ENCODE assay signal across 8 cellular contexts in genomic region chr1:204806943-204807624, GRCh38.
A peak's percentile ranks its signal among the peaks of the same experiment; 100 is the strongest.
DNase-seq lines count a peak whose midpoint lies in the region; ATAC-seq and TF ChIP-seq lines count a peak whose summit lies in the region.

No MANE protein-coding gene starts in this region.

- H3K4me1 Mint-ChIP-seq in activated CD4-positive, alpha-beta memory T cell treated with anti-CD3 and anti-CD28 coated beads for 36 hours (ENCODE audit: low read depth) = no peaks in the 10 kb centered on the region

- peak overlapping the region; percentile 38 for H3K27ac Mint-ChIP-seq in activated CD4-positive, alpha-beta memory T cell treated with anti-CD3 and anti-CD28 coated beads for 36 hours

- H3K9me3 ChIP-seq in duodenal mucosa (ENCODE audit: control insufficient read depth in 1 of 2, low read length in 2 of 2) (no peaks in the 10 kb centered on the region), lower lobe of right lung (no peaks in the 10 kb centered on the region)

- H3K27me3 ChIP-seq in duodenal mucosa (ENCODE audit: control insufficient read depth in 1 of 2, insufficient read depth in 2 of 2, low read length in 2 of 2) (no peaks in the 10 kb centered on the region), lower lobe of right lung (ENCODE audit: low read depth) (no peaks in the 10 kb centered on the region)

- peak; percentile 92 for ATAC-seq in GM19455 (IDR thresholded peaks at IDR 0.05; ENCODE audit: unreplicated experiment)
- peak; percentile 34 for ATAC-seq in HG03575 (IDR thresholded peaks at IDR 0.05; ENCODE audit: extremely low read depth, insufficient number of reproducible peaks, low FRiP score, unreplicated experiment)
- ATAC-seq in lower lobe of right lung = peak; percentile 95 to 97

- H3K27me3 Mint-ChIP-seq in activated CD4-positive, alpha-beta memory T cell treated with anti-CD3 and anti-CD28 coated beads for 36 hours = no peaks in the 10 kb centered on the region

- intact Hi-C loops in activated CD4-positive, alpha-beta memory T cell treated with anti-CD3 and anti-CD28 coated beads for 36 hours (cut with micrococcal nuclease) = loop anchor here (1.0 to 10.0 kb wide), 5 partner anchors 16 to 448 kb away; no protein-coding TSS in a partner anchor
- intact Hi-C loops in lower lobe of right lung (cut with DNase I) = no loop called here

- peak overlapping the region; percentile 59 to 80 for H3K4me3 ChIP-seq in duodenal mucosa (ENCODE audit: low read depth in 1 of 2, low read length in 2 of 2)
- H3K4me3 ChIP-seq in lower lobe of right lung = peak overlapping the region; percentile 55

- CTCF ChIA-PET in activated CD4-positive, alpha-beta memory T cell treated with anti-CD3 and anti-CD28 coated beads for 36 hours (lab: Charles Lee) = interaction anchor here (0.5 to 5.1 kb wide), 109 partner anchors 9 to 648 kb away, joined by 3 to 152 read pairs (median 5); partner anchors contain the start of genes MDM4, PIK3C2B, RBBP5 and TMCC2

- no peaks in the 10 kb centered on the region for H3K36me3 ChIP-seq in duodenal mucosa (ENCODE audit: control insufficient read depth in 1 of 2, insufficient read depth in 2 of 2, low read length in 2 of 2)
- H3K36me3 ChIP-seq in lower lobe of right lung = no peaks in the 10 kb centered on the region

- H3K9me3 Mint-ChIP-seq in activated CD4-positive, alpha-beta memory T cell treated with anti-CD3 and anti-CD28 coated beads for 36 hours = no peaks in the 10 kb centered on the region

- POLR2A ChIA-PET in activated CD4-positive, alpha-beta memory T cell treated with anti-CD3 and anti-CD28 coated beads for 36 hours (lab: Charles Lee) = interaction anchor here (0.7 to 1.0 kb wide), 2 partner anchors 219 to 241 kb away, joined by 3 to 4 read pairs; no protein-coding TSS in a partner anchor

- peak in 13 of 14 donors; percentile 36 to 92 (median 87) for DNase-seq in C1 segment of cervical spinal cord (lab: John Stamatoyannopoulos, UW)
- peak; percentile 77 for DNase-seq in NCI-H748 treated with DMSO at 0.1 percent for 48 hours (lab: John Stamatoyannopoulos, UW)
- peak; percentile 90 for DNase-seq in activated CD4-positive, alpha-beta memory T cell treated with anti-CD3 and anti-CD28 coated beads for 36 hours
- peak; percentile 81 for DNase-seq in lower lobe of right lung
- peak; percentile 76 to 81 for DNase-seq in stimulated activated CD4-positive, alpha-beta T cell treated with anti-CD3 and anti-CD28 coated beads, Interleukin-4, amount 100 ng/mL, for 48 hours (ENCODE audit: low read depth in 2 of 2)

- peak overlapping the region; percentile 78 for H3K4me3 Mint-ChIP-seq in activated CD4-positive, alpha-beta memory T cell treated with anti-CD3 and anti-CD28 coated beads for 36 hours

- peak; percentile 96 for TF ChIP-seq CTCF in lower lobe of right lung (IDR thresholded peaks at IDR 0.05)

- no peaks in the 10 kb centered on the region for H3K36me3 Mint-ChIP-seq in activated CD4-positive, alpha-beta memory T cell treated with anti-CD3 and anti-CD28 coated beads for 36 hours

- H3K9ac ChIP-seq in duodenal mucosa (ENCODE audit: low read depth in 1 of 2, low read length in 2 of 2) = no peak overlapping the region

- H3K4me1 ChIP-seq in duodenal mucosa (ENCODE audit: control insufficient read depth in 1 of 2, insufficient read depth in 2 of 2, low read length in 2 of 2) (peaks cover 3 to 5% of the 10 kb centered on the region in 2 donors), lower lobe of right lung (peaks cover 7% of the 10 kb centered on the region)

- H3K27ac ChIP-seq in duodenal mucosa (ENCODE audit: low read depth, low read length) (no peak overlapping the region), lower lobe of right lung (no peak overlapping the region)

Comparison
In these comparisons a context has a peak if more than half of its experiments do, and no peak if none do; other contexts are left out.
1. ATAC-seq: peak in every context shown above with its lines; median percentile 96 in lower lobe of right lung; 92 in GM19455; 34 in HG03575.